Comparison of ENCODE assay signal across 8 cellular contexts in the genomic region with DNA sequence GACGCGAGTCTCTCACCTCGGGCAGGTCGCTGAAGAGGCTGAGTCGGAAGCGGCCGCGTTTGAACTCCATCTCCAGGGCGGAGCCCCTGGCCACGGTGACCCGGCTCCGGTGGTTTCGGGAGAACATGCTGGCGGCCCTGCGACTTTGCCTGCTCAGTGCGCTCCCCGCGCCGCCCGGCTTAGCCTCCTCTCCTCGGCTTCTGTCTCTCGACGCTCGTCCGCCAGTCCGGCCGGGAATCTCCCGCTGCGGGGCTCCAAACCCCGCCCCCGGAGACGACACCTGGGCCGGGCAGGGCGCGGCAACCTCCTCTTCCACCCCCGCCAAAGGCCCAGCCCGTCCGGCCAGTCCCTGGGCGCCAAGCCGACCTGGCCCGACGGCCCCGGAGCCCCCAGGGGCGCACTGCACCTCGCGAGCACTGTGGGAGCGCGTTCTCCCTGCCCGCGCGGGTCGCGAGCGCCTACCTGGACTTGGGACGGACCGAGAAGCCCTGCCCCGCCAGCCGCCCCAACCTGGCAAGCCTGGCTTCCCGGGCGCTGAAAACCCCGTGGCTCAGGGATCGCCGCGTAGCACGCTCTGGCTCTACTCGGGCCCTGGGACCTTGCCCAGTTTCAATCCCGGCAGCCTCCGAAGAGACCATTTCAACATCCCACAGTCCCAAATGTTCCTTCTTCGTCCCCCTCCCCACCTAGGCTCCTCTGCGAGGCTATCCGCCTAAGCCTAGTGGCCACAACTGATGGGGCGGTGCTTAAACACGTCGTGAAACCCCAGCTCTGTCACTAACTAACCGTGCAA. TPM values are rescaled to one million over a fixed set of nuclear protein-coding genes. Genes with fewer than 3 reads are reported as not detected.
A peak's percentile ranks its signal among the peaks of the same experiment; 100 is the strongest.
DNase-seq lines count a peak whose midpoint lies in the region; ATAC-seq and TF ChIP-seq lines count a peak whose summit lies in the region.

RTKN (minus strand) TSS at position 248 of the 793 bp plus-strand sequence; CDS start at position 127, 121 bp downstream.

- POLR2A ChIA-PET in WTC11 (lab: Charles Lee), result interaction anchor here (0.7 to 2.5 kb wide), 5 partner anchors 15 to 51 kb away, joined by 3 to 29 read pairs (median 4); partner anchors contain the start of gene WBP1

- H3K27me3 Mint-ChIP-seq in WTC11 (ENCODE audit: low read depth), result peaks cover 12% of the 10 kb centered on the region

- TF ChIP-seq CTCF in WTC11 (IDR thresholded peaks at IDR 0.05), result no peak

- peak; percentile 88 for DNase-seq in WTC11 (ENCODE audit: low spot score)
- no peak for DNase-seq in epithelial cell of prostate (ENCODE audit: low read depth, low spot score)
- DNase-seq in myocyte (ENCODE audit: low read depth), result no peak
- no peak for DNase-seq in NCI-H2227 (lab: John Stamatoyannopoulos, UW; ENCODE audit: unreplicated experiment)
- no peak for DNase-seq in T1000 (lab: John Stamatoyannopoulos, UW)

- H3K36me3 Mint-ChIP-seq in WTC11, result no peaks in the 10 kb centered on the region

- H3K4me1 Mint-ChIP-seq in WTC11, result peaks cover 40% of the 10 kb centered on the region

- H3K9ac ChIP-seq in ES-I3 (ENCODE audit: low read depth, low read length), result peak within 1 kb of the TSS; percentile 73

- H3K4me3 Mint-ChIP-seq in WTC11, result peak within 1 kb of the TSS; percentile 99

- no peaks in the 10 kb centered on the region for H3K9me3 ChIP-seq in ES-I3 (ENCODE audit: control insufficient read depth, insufficient read depth, low read length)

- no peaks in the 10 kb centered on the region for H3K9me3 Mint-ChIP-seq in WTC11

- CTCF ChIA-PET in WTC11 (lab: Charles Lee), result interaction anchor here (0.6 to 2.0 kb wide), 5 partner anchors 10 to 192 kb away, joined by 3 to 5 read pairs (median 4); partner anchors contain the start of genes CCDC142, INO80B, TTC31 and WBP1

- H3K27ac Mint-ChIP-seq in WTC11, result peak within 1 kb of the TSS; percentile 100

- H3K27ac ChIP-seq in epithelial cell of prostate, result peak within 1 kb of the TSS; percentile 96

- ATAC-seq in HG03108 (IDR thresholded peaks at IDR 0.05; ENCODE audit: unreplicated experiment) (peak; percentile 32), WTC11 (peak; percentile 50), HG03439 (IDR thresholded peaks at IDR 0.05; ENCODE audit: unreplicated experiment) (no peak)

- no peaks in the 10 kb centered on the region for H3K36me3 ChIP-seq in ES-I3 (ENCODE audit: insufficient read depth, low read length)

- peaks cover 39% of the 10 kb centered on the region for H3K4me1 ChIP-seq in ES-I3 (ENCODE audit: insufficient read depth, low read length)

TF ChIP-seq in WTC11, 78 proteins besides CTCF, POLR2A, EP300 and RAD21 (continues in another document):
- TF ChIP-seq ZNF416 (CRISPR knock-in tag; IDR thresholded peaks at IDR 0.05) (0 out of 2 replicates have a peak, but pooled peaks have one; percentile 22), ZNF423 (CRISPR knock-in tag; IDR thresholded peaks at IDR 0.05) (0 out of 2 replicates have a peak, but pooled peaks have one; percentile 17), MYBL2 (CRISPR knock-in tag; IDR thresholded peaks at IDR 0.05) (no peak), GRHL2 (CRISPR knock-in tag; IDR thresholded peaks at IDR 0.05; ENCODE audit: insufficient replicate concordance, severe bottlenecking) (no peak), ZNF121 (CRISPR knock-in tag; IDR thresholded peaks at IDR 0.05) (peak; percentile 93), GTF2I (CRISPR knock-in tag; conservative IDR thresholded peaks at IDR 0.05) (no peak), PRRX2 (CRISPR knock-in tag; IDR thresholded peaks at IDR 0.05) (no peak), ELF4 (CRISPR knock-in tag; IDR thresholded peaks at IDR 0.05; ENCODE audit: low read depth) (no peak), RELA (CRISPR knock-in tag; IDR thresholded peaks at IDR 0.05; ENCODE audit: borderline replicate concordance) (no peak), HMGXB4 (CRISPR knock-in tag; IDR thresholded peaks at IDR 0.05) (peak; percentile 95), FOXK1 (CRISPR knock-in tag; IDR thresholded peaks at IDR 0.05) (peak; percentile 69)
- TF ChIP-seq, protein P1, sequence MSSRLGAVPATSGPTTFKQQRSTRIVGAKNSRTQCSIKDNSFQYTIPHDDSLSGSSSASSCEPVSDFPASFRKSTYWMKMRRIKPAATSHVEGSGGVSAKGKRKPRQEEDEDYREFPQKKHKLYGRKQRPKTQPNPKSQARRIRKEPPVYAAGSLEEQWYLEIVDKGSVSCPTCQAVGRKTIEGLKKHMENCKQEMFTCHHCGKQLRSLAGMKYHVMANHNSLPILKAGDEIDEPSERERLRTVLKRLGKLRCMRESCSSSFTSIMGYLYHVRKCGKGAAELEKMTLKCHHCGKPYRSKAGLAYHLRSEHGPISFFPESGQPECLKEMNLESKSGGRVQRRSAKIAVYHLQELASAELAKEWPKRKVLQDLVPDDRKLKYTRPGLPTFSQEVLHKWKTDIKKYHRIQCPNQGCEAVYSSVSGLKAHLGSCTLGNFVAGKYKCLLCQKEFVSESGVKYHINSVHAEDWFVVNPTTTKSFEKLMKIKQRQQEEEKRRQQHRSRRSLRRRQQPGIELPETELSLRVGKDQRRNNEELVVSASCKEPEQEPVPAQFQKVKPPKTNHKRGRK (CRISPR knock-in tag; IDR thresholded peaks at IDR 0.05; ENCODE audit: borderline replicate concordance), result no peak
- TF ChIP-seq, protein P2, sequence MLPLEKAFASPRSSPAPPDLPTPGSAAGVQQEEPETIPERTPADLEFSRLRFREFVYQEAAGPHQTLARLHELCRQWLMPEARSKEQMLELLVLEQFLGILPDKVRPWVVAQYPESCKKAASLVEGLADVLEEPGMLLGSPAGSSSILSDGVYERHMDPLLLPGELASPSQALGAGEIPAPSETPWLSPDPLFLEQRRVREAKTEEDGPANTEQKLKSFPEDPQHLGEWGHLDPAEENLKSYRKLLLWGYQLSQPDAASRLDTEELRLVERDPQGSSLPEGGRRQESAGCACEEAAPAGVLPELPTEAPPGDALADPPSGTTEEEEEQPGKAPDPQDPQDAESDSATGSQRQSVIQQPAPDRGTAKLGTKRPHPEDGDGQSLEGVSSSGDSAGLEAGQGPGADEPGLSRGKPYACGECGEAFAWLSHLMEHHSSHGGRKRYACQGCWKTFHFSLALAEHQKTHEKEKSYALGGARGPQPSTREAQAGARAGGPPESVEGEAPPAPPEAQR (CRISPR knock-in tag; IDR thresholded peaks at IDR 0.05), result no peak
- TF ChIP-seq, protein P3, sequence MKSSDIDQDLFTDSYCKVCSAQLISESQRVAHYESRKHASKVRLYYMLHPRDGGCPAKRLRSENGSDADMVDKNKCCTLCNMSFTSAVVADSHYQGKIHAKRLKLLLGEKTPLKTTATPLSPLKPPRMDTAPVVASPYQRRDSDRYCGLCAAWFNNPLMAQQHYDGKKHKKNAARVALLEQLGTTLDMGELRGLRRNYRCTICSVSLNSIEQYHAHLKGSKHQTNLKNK (CRISPR knock-in tag; IDR thresholded peaks at IDR 0.05), result no peak
- TF ChIP-seq, protein P4, sequence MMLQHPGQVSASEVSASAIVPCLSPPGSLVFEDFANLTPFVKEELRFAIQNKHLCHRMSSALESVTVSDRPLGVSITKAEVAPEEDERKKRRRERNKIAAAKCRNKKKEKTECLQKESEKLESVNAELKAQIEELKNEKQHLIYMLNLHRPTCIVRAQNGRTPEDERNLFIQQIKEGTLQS (CRISPR knock-in tag; conservative IDR thresholded peaks at IDR 0.05), result no peak
- TF ChIP-seq, protein P5, sequence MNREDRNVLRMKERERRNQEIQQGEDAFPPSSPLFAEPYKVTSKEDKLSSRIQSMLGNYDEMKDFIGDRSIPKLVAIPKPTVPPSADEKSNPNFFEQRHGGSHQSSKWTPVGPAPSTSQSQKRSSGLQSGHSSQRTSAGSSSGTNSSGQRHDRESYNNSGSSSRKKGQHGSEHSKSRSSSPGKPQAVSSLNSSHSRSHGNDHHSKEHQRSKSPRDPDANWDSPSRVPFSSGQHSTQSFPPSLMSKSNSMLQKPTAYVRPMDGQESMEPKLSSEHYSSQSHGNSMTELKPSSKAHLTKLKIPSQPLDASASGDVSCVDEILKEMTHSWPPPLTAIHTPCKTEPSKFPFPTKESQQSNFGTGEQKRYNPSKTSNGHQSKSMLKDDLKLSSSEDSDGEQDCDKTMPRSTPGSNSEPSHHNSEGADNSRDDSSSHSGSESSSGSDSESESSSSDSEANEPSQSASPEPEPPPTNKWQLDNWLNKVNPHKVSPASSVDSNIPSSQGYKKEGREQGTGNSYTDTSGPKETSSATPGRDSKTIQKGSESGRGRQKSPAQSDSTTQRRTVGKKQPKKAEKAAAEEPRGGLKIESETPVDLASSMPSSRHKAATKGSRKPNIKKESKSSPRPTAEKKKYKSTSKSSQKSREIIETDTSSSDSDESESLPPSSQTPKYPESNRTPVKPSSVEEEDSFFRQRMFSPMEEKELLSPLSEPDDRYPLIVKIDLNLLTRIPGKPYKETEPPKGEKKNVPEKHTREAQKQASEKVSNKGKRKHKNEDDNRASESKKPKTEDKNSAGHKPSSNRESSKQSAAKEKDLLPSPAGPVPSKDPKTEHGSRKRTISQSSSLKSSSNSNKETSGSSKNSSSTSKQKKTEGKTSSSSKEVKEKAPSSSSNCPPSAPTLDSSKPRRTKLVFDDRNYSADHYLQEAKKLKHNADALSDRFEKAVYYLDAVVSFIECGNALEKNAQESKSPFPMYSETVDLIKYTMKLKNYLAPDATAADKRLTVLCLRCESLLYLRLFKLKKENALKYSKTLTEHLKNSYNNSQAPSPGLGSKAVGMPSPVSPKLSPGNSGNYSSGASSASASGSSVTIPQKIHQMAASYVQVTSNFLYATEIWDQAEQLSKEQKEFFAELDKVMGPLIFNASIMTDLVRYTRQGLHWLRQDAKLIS (CRISPR knock-in tag; IDR thresholded peaks at IDR 0.05; ENCODE audit: borderline replicate concordance), result no peak; the same call in 1 of the 2 replicates

RNA-seq across cellular contexts. Expression of gene RTKN, which starts in this region (rescaled TPM):
- 66.6 to 80.1 TPM (median 67.7 TPM) in 3 replicates for total RNA-seq in WTC11 (2021)
- 43.3 and 56.6 TPM in 2 replicates for total RNA-seq in myocyte
- polyA plus RNA-seq in myocyte (2012), result 32.8 TPM
